11 cellular contexts compared by ENCODE assay signal in genomic region chr2:88245109-88245508, GRCh38.
"Had no signal": no experiment of that assay in that cellular context is flagged by ENCODE, and none has a peak within 500 bp of the region (broad histone marks: within the 10 kb centered on the region; RNA-seq: fewer than 3 reads in every experiment).

No MANE protein-coding gene starts in this region.

- H3K9me3 ChIP-seq: HAP-1 had no signal

- FAIRE-seq: H1, H54 had no signal

- ATAC-seq: GM23338, HCT116 had no signal

- H3K4me3 ChIP-seq: GM23248, GM23338, HAP-1 had no signal

- H3K4me2 ChIP-seq: GM23338 had no signal

- H3K4me1 ChIP-seq: HAP-1 had no signal

- DNase-seq: GM23248, GOT3, H7, H9, HCEC 1CT, HFFc6 had no signal

- H3K27ac ChIP-seq: GM23248 had no signal

- H3K36me3 ChIP-seq: HAP-1 had no signal
